8 cellular contexts compared by ENCODE assay signal in genomic region chr20:53594068-53595017, GRCh38. TPM values are rescaled to one million over a fixed set of nuclear protein-coding genes. Genes with fewer than 3 reads are reported as not detected.
DNase-seq lines count a peak whose midpoint lies in the region; ATAC-seq and TF ChIP-seq lines count a peak whose summit lies in the region.

No MANE protein-coding gene starts in this region.

- H3K4me1 Mint-ChIP-seq in activated CD4-positive, alpha-beta T cell treated with anti-CD3 and anti-CD28 coated beads, Interleukin-2, amount 10 ng/mL, durations not matched to agents 24 days and 14 days = peaks cover 45% of the 10 kb centered on the region

- peak; percentile 96 for DNase-seq in Ammon's horn (ENCODE audit: low spot score)
- peak; percentile 90 for DNase-seq in NCI-H510A treated with DMSO at 0.1 percent for 48 hours (lab: John Stamatoyannopoulos, UW)
- DNase-seq in activated CD4-positive, alpha-beta T cell treated with anti-CD3 and anti-CD28 coated beads, Interleukin-2, amount 10 ng/mL, durations not matched to agents 24 days and 14 days = peak; percentile 99
- DNase-seq in cortex of kidney (lab: John Stamatoyannopoulos, UW) = peak; percentile 64
- peak; percentile 99 for DNase-seq in right lobe of liver
- peak; percentile 95 for DNase-seq in stimulated activated CD4-positive, alpha-beta T cell treated with anti-CD3 and anti-CD28 coated beads, Interleukin-4, amount 100 ng/mL, for 24 hours

- TF ChIP-seq POLR2A in GM19193 (IDR thresholded peaks at IDR 0.05; ENCODE audit: extremely low read depth, insufficient read depth, insufficient read length) (peak; percentile 29), right lobe of liver (IDR thresholded peaks at IDR 0.05) (peak; percentile 45)

- H3K27ac ChIP-seq in right lobe of liver = peak overlapping the region; percentile 96 to 99 (median 97)

- H3K36me3 ChIP-seq in right lobe of liver = no peaks in the 10 kb centered on the region

- H3K4me1 ChIP-seq in right lobe of liver = peaks cover 0 to 33% (median 4%) of the 10 kb centered on the region in 4 donors

- H3K4me3 Mint-ChIP-seq in activated CD4-positive, alpha-beta T cell treated with anti-CD3 and anti-CD28 coated beads, Interleukin-2, amount 10 ng/mL, durations not matched to agents 24 days and 14 days = peak overlapping the region; percentile 86

- no peaks in the 10 kb centered on the region for H3K9me3 ChIP-seq in right lobe of liver

- H3K27me3 ChIP-seq in right lobe of liver = no peaks in the 10 kb centered on the region

- 0% methylated on average over 12 of the region's 110 CpGs for WGBS in right lobe of liver (ENCODE audit: insufficient coverage, low coverage, low lambda C conversion rate, missing lambda C conversion rate)

- H3K4me3 ChIP-seq in right lobe of liver = peak overlapping the region; percentile 67 to 73 (median 71)

- ATAC-seq in HG03439 (IDR thresholded peaks at IDR 0.05; ENCODE audit: unreplicated experiment) (peak; percentile 64), right lobe of liver (peak; percentile 67 to 85 (median 78))

- peak in 3 of 4 donors; percentile 14 to 38 (median 18) for TF ChIP-seq CTCF in right lobe of liver (IDR thresholded peaks at IDR 0.05)

- H3K9me3 Mint-ChIP-seq in activated CD4-positive, alpha-beta T cell treated with anti-CD3 and anti-CD28 coated beads, Interleukin-2, amount 10 ng/mL, durations not matched to agents 24 days and 14 days = no peaks in the 10 kb centered on the region

- H3K27ac Mint-ChIP-seq in activated CD4-positive, alpha-beta T cell treated with anti-CD3 and anti-CD28 coated beads, Interleukin-2, amount 10 ng/mL, durations not matched to agents 24 days and 14 days = peak overlapping the region; percentile 93

- intact Hi-C loops in activated CD4-positive, alpha-beta T cell treated with anti-CD3 and anti-CD28 coated beads, Interleukin-2, amount 10 ng/mL, durations not matched to agents 24 days and 14 days (cut with micrococcal nuclease) = loop anchor here (1.0 to 5.0 kb wide), 6 partner anchors 14 to 622 kb away; partner anchors contain the start of gene TSHZ2
- intact Hi-C loops in right lobe of liver (cut with DNase I) = no loop called here

- H3K27me3 Mint-ChIP-seq in activated CD4-positive, alpha-beta T cell treated with anti-CD3 and anti-CD28 coated beads, Interleukin-2, amount 10 ng/mL, durations not matched to agents 24 days and 14 days = no peaks in the 10 kb centered on the region

- peaks cover 15% of the 10 kb centered on the region for H3K36me3 Mint-ChIP-seq in activated CD4-positive, alpha-beta T cell treated with anti-CD3 and anti-CD28 coated beads, Interleukin-2, amount 10 ng/mL, durations not matched to agents 24 days and 14 days (ENCODE audit: low read depth)

RNA-seq across cellular contexts. Expression of gene ZNF217, which starts 0.7 kb away (rescaled TPM):
- total RNA-seq in activated CD4-positive, alpha-beta T cell treated with anti-CD3 and anti-CD28 coated beads, Interleukin-2, amount 10 ng/mL, durations not matched to agents 24 days and 14 days = 58.0 and 60.9 TPM in 2 replicates
- 10 to 100 TPM; 11.3 to 27.1 (median 15.8) TPM for total RNA-seq in right lobe of liver

Comparison
In these comparisons a context has a peak if more than half of its experiments do, and no peak if none do; other contexts are left out.
1. Peak in every context shown above with its lines: DNase-seq, ATAC-seq, H3K4me3 ChIP-seq and H3K27ac ChIP-seq.